Comparison of ENCODE assay signal across 14 cellular contexts in the genomic region with DNA sequence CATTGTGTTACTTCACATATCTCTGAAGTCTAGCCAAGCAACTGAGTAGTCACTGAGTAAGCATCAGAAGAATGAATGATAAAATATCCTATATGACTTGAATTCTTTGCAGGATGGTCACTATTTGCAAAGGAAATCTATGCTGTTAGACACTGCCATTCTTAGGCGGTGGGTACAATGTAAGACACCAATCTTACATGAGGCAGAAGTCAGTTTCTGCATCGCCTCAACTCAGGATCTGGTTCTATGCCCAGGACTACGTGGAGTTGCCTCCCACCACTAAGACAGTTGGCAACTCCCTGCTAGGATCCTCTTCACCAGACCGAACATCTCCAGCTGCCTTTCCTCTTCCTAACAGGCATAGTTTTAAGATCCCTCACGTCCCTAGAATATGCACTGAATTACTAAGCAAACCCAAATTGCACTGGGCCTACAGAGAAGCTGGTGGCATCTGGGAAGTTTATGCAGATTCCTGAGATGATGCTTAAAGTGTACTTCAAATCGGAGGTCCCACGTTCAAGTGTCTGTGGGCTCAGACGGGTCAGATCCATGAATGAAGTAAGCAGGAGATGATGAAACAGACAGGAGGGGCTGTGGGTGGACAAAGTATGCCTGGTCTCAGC. TPM values are rescaled to one million over a fixed set of nuclear protein-coding genes. Genes with fewer than 3 reads are reported as not detected.
DNase-seq lines count a peak whose midpoint lies in the region; ATAC-seq and TF ChIP-seq lines count a peak whose summit lies in the region.
"Had no signal": no experiment of that assay in that cellular context is flagged by ENCODE, and none has a peak within 500 bp of the region (broad histone marks: within the 10 kb centered on the region; RNA-seq: fewer than 3 reads in every experiment).

No MANE protein-coding gene starts in this region.

- H3K9ac ChIP-seq in fibroblast of lung (ENCODE audit: insufficient read depth, low read length) (no peak overlapping the region), skeletal muscle satellite cell (ENCODE audit: low read depth, low read length) (peak overlapping the region; percentile 58)
- H3K9ac ChIP-seq: parathyroid adenoma had no signal

- H3K9me3 ChIP-seq in SJSA1 (replicated peaks) (no peaks in the 10 kb centered on the region), fibroblast of lung (ENCODE audit: control insufficient read depth, insufficient read depth, low read depth, low read length) (no peaks in the 10 kb centered on the region), skeletal muscle satellite cell (replicated peaks; ENCODE audit: low read length) (no peaks in the 10 kb centered on the region)
- H3K9me3 ChIP-seq: mucosa of descending colon had no signal

- H3K4me3 ChIP-seq in SJSA1: no peak overlapping the region
- H3K4me3 ChIP-seq in fibroblast of lung (replicated peaks in 1 of 4; ENCODE audit: control extremely low read depth in 1 of 4, insufficient read depth in 1 of 4, low read depth in 3 of 4, low read length in 4 of 4): no peak overlapping the region
- no peak overlapping the region for H3K4me3 ChIP-seq in skeletal muscle satellite cell (ENCODE audit: low read length)
- H3K4me3 ChIP-seq: mucosa of descending colon had no signal

- H3K4me1 ChIP-seq in SJSA1 (replicated peaks) (peaks cover 63% of the 10 kb centered on the region), fibroblast of lung (ENCODE audit: control insufficient read depth, extremely low read depth, insufficient read depth, low read length) (peaks cover 22% of the 10 kb centered on the region), skeletal muscle satellite cell (ENCODE audit: control insufficient read depth, insufficient read depth, low read length) (peaks cover 60% of the 10 kb centered on the region)
- H3K4me1 ChIP-seq: parathyroid adenoma had no signal

- no peak for TF ChIP-seq CTCF in fibroblast of lung (conservative IDR thresholded peaks at IDR 0.05 in 1 of 2, IDR thresholded peaks at IDR 0.05 in 1 of 2; ENCODE audit: low read depth in 1 of 2, low read length in 2 of 2)

- H3K36me3 ChIP-seq in SJSA1 (peaks cover 7% of the 10 kb centered on the region), fibroblast of lung (ENCODE audit: control insufficient read depth, insufficient read depth, low read length) (no peaks in the 10 kb centered on the region), skeletal muscle satellite cell (ENCODE audit: insufficient read depth, low read length) (no peaks in the 10 kb centered on the region)

- ATAC-seq in HG03565 (IDR thresholded peaks at IDR 0.05; ENCODE audit: unreplicated experiment) (no peak), GM21576 (IDR thresholded peaks at IDR 0.05; ENCODE audit: unreplicated experiment) (no peak)
- ATAC-seq: activated T-cell treated with anti-CD3 and anti-CD28 coated beads, Interleukin-2, amount 50 U/mL, for 72 hours; mucosa of descending colon had no signal

- no peak overlapping the region for H2AFZ ChIP-seq in fibroblast of lung (ENCODE audit: low read length)
- H2AFZ ChIP-seq: parathyroid adenoma had no signal

- no peaks in the 10 kb centered on the region for H3K79me2 ChIP-seq in fibroblast of lung (ENCODE audit: control insufficient read depth, insufficient read depth, low read length)
- H3K79me2 ChIP-seq: parathyroid adenoma had no signal

- peak overlapping the region; percentile 46 for H3K4me2 ChIP-seq in fibroblast of lung (ENCODE audit: extremely low read depth, insufficient read depth, low read length)
- peak overlapping the region; percentile 63 for H3K4me2 ChIP-seq in skeletal muscle satellite cell (ENCODE audit: low read length)

- DNase-seq in GM04503 (ENCODE audit: low read depth) (peak; percentile 39), SJSA1 (ENCODE audit: low read depth in 1 of 2, low spot score in 2 of 2) (peak in 1 of 2 experiments; percentile 39), fibroblast of lung (ENCODE audit: low read depth in 2 of 2) (peak; percentile 46 to 92), NCI-H2227 treated with DMSO at 0.1 percent for 48 hours (lab: John Stamatoyannopoulos, UW) (no peak)
- DNase-seq: activated CD4-positive, alpha-beta T cell treated with anti-CD3 and anti-CD28 coated beads, Interleukin-2, amount 50 U/mL, for 48 hours; activated T-cell treated with anti-CD3 and anti-CD28 coated beads, Interleukin-2, amount 50 U/mL, for 72 hours; islet precursor cell; mucosa of descending colon; NCI-H1092; stimulated activated CD4-positive, alpha-beta T cell treated with anti-CD3 and anti-CD28 coated beads, Interleukin-12 subunit alpha, Interleukin-12 subunit beta, amount 100 ng/mL, for 4 hours had no signal

- no peaks in the 10 kb centered on the region for H3K27me3 ChIP-seq in SJSA1 (replicated peaks)
- H3K27me3 ChIP-seq in fibroblast of lung (ENCODE audit: control insufficient read depth, insufficient read depth, low read length): no peaks in the 10 kb centered on the region
- no peaks in the 10 kb centered on the region for H3K27me3 ChIP-seq in skeletal muscle satellite cell (ENCODE audit: control insufficient read depth, insufficient read depth, low read length)

- H3K27ac ChIP-seq in SJSA1: peak overlapping the region; percentile 60
- peak overlapping the region; percentile 21 for H3K27ac ChIP-seq in fibroblast of lung (ENCODE audit: insufficient read depth, low read length)
- H3K27ac ChIP-seq: parathyroid adenoma had no signal

- no peaks in the 10 kb centered on the region for H4K20me1 ChIP-seq in fibroblast of lung (ENCODE audit: control insufficient read depth, extremely low read depth, insufficient read depth, low read length)

RNA-seq across cellular contexts. Expression of a gene that starts 45.6 kb away (rescaled TPM):
- total RNA-seq in SJSA1 (2014; rRNA removed; shearing (Covaris generic)): 39.3 and 65.1 TPM in 2 replicates
- 56.0 and 56.3 TPM in 2 replicates for total RNA-seq in fibroblast of lung
- 13.2 and 24.1 TPM in 2 replicates for polyA plus RNA-seq in fibroblast of lung
- 11.1 and 24.5 TPM in 2 replicates for polyA plus RNA-seq in fibroblast of lung (2012)
- 5.3 and 28.6 TPM in 2 replicates for polyA minus RNA-seq in fibroblast of lung (ENCODE audit: low replicate concordance)
- 4.4 and 10.9 TPM in 2 replicates for total RNA-seq in skeletal muscle satellite cell (2012; rRNA removed)
